ENCODE assay signal across 1 cellular context in the genomic region with DNA sequence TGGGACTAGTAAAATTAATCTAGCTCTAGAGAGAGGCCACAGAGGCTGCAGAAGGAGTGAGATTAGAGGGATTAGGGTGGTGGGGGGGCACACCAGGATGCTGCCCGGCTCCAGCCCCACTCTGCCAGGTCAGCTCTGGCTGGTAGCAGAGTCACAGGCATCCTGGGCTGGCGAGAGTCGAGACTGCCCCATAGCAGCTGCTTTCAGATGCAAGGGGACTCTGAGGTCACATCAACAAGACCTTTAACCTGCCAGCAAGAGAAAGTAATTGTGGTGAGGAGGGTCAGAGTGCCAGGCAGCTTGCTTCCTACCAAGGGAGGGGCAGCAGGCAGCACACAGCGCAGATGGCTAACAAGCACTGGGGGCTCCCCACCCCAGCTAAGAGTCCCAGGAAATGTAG.
TF ChIP-seq lines count a peak whose summit lies in the region.

No MANE protein-coding gene starts in this region.

TF ChIP-seq in HepG2, 621 proteins besides CTCF, POLR2A, EP300 and RAD21 (continued from another document and continues in another):
- TF ChIP-seq, protein P1, sequence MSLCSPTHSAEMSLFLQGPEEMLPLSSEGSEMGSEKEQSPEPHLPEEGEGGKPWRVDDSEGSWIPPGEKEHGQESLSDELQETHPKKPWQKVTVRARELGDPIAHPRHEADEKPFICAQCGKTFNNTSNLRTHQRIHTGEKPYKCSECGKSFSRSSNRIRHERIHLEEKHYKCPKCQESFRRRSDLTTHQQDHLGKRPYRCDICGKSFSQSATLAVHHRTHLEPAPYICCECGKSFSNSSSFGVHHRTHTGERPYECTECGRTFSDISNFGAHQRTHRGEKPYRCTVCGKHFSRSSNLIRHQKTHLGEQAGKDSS (CRISPR knock-in tag; IDR thresholded peaks at IDR 0.05; ENCODE audit: borderline replicate concordance, low read depth), result no peak
- TF ChIP-seq NFKBIZ (CRISPR knock-in tag; IDR thresholded peaks at IDR 0.05) (no peak), ZIK1 (CRISPR knock-in tag; IDR thresholded peaks at IDR 0.05; ENCODE audit: borderline replicate concordance, low read depth) (no peak), SMYD3 (CRISPR knock-in tag; IDR thresholded peaks at IDR 0.05) (no peak), ZNF121 (CRISPR knock-in tag; IDR thresholded peaks at IDR 0.05) (no peak), AKAP8 (CRISPR knock-in tag; IDR thresholded peaks at IDR 0.05) (no peak), NR2C2 (CRISPR knock-in tag; IDR thresholded peaks at IDR 0.05; ENCODE audit: borderline replicate concordance) (peak; percentile 41; the same call in 1 of the 2 replicates), ZNF879 (CRISPR knock-in tag; IDR thresholded peaks at IDR 0.05) (no peak), RBM22 (optimal IDR thresholded peaks at IDR 0.05; ENCODE audit: low read length) (no peak), NFIB (CRISPR knock-in tag; IDR thresholded peaks at IDR 0.05; ENCODE audit: borderline replicate concordance) (no peak), KDM3A (CRISPR knock-in tag; IDR thresholded peaks at IDR 0.05; ENCODE audit: low read depth) (no peak), MAFG (CRISPR knock-in tag; IDR thresholded peaks at IDR 0.05) (no peak), MLLT10 (CRISPR knock-in tag; IDR thresholded peaks at IDR 0.05) (no peak), CEBPG (CRISPR knock-in tag; IDR thresholded peaks at IDR 0.05) (peak; percentile 19; the same call in 1 of the 2 replicates), MAF1 (CRISPR knock-in tag; IDR thresholded peaks at IDR 0.05; ENCODE audit: borderline replicate concordance) (no peak), ZNF720 (CRISPR knock-in tag; IDR thresholded peaks at IDR 0.05) (no peak), ZNF251 (CRISPR knock-in tag; IDR thresholded peaks at IDR 0.05) (no peak), ZNF329 (CRISPR knock-in tag; IDR thresholded peaks at IDR 0.05; ENCODE audit: low read depth) (no peak), ZBTB20 (CRISPR knock-in tag; IDR thresholded peaks at IDR 0.05; ENCODE audit: borderline replicate concordance, low read depth) (no peak), ZNF136 (CRISPR knock-in tag; IDR thresholded peaks at IDR 0.05; ENCODE audit: low read depth) (no peak), AGO1 (IDR thresholded peaks at IDR 0.05; ENCODE audit: low read depth, low read length, poor library complexity, severe bottlenecking) (no peak), HOXA3 (CRISPR knock-in tag; IDR thresholded peaks at IDR 0.05) (peak; percentile 46; the same call in 1 of the 2 replicates), ZMYM2 (CRISPR knock-in tag; IDR thresholded peaks at IDR 0.05) (no peak), LCORL (IDR thresholded peaks at IDR 0.05) (no peak), LCORL (CRISPR knock-in tag; IDR thresholded peaks at IDR 0.05) (peak; percentile 40; the same call in 1 of the 2 replicates), ZNF562 (CRISPR knock-in tag; IDR thresholded peaks at IDR 0.05; ENCODE audit: borderline replicate concordance) (no peak), SCMH1 (CRISPR knock-in tag; IDR thresholded peaks at IDR 0.05; ENCODE audit: borderline replicate concordance) (no peak), CENPT (CRISPR knock-in tag; IDR thresholded peaks at IDR 0.05; ENCODE audit: low read depth) (no peak), ADNP (CRISPR knock-in tag; IDR thresholded peaks at IDR 0.05) (no peak), MIXL1 (CRISPR knock-in tag; IDR thresholded peaks at IDR 0.05) (no peak), ARNTL (CRISPR knock-in tag; IDR thresholded peaks at IDR 0.05) (no peak), ZNF724P (CRISPR knock-in tag; IDR thresholded peaks at IDR 0.05; ENCODE audit: borderline replicate concordance) (no peak), ZNF17 (CRISPR knock-in tag; IDR thresholded peaks at IDR 0.05) (no peak), HNRNPL (IDR thresholded peaks at IDR 0.05; ENCODE audit: low read depth, low read length) (0 out of 2 replicates have a peak, but pooled peaks have one; percentile 37), ZNF878 (CRISPR knock-in tag; IDR thresholded peaks at IDR 0.05) (no peak), RFX5 (IDR thresholded peaks at IDR 0.05; ENCODE audit: low read depth, low read length) (no peak), KDM6A (CRISPR knock-in tag; IDR thresholded peaks at IDR 0.05; ENCODE audit: low read depth) (no peak), ZNF564 (CRISPR knock-in tag; IDR thresholded peaks at IDR 0.05) (no peak), SP4 (CRISPR knock-in tag; IDR thresholded peaks at IDR 0.05) (no peak), ZNF235 (CRISPR knock-in tag; IDR thresholded peaks at IDR 0.05; ENCODE audit: borderline replicate concordance) (no peak)
- TF ChIP-seq, protein P2, sequence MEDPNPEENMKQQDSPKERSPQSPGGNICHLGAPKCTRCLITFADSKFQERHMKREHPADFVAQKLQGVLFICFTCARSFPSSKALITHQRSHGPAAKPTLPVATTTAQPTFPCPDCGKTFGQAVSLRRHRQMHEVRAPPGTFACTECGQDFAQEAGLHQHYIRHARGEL (CRISPR knock-in tag; IDR thresholded peaks at IDR 0.05), result no peak
- TF ChIP-seq, protein P3, sequence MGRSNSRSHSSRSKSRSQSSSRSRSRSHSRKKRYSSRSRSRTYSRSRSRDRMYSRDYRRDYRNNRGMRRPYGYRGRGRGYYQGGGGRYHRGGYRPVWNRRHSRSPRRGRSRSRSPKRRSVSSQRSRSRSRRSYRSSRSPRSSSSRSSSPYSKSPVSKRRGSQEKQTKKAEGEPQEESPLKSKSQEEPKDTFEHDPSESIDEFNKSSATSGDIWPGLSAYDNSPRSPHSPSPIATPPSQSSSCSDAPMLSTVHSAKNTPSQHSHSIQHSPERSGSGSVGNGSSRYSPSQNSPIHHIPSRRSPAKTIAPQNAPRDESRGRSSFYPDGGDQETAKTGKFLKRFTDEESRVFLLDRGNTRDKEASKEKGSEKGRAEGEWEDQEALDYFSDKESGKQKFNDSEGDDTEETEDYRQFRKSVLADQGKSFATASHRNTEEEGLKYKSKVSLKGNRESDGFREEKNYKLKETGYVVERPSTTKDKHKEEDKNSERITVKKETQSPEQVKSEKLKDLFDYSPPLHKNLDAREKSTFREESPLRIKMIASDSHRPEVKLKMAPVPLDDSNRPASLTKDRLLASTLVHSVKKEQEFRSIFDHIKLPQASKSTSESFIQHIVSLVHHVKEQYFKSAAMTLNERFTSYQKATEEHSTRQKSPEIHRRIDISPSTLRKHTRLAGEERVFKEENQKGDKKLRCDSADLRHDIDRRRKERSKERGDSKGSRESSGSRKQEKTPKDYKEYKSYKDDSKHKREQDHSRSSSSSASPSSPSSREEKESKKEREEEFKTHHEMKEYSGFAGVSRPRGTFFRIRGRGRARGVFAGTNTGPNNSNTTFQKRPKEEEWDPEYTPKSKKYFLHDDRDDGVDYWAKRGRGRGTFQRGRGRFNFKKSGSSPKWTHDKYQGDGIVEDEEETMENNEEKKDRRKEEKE (IDR thresholded peaks at IDR 0.05), result no peak
- TF ChIP-seq, protein P4, sequence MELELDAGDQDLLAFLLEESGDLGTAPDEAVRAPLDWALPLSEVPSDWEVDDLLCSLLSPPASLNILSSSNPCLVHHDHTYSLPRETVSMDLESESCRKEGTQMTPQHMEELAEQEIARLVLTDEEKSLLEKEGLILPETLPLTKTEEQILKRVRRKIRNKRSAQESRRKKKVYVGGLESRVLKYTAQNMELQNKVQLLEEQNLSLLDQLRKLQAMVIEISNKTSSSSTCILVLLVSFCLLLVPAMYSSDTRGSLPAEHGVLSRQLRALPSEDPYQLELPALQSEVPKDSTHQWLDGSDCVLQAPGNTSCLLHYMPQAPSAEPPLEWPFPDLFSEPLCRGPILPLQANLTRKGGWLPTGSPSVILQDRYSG (CRISPR knock-in tag; IDR thresholded peaks at IDR 0.05), result no peak
- TF ChIP-seq, protein P5, sequence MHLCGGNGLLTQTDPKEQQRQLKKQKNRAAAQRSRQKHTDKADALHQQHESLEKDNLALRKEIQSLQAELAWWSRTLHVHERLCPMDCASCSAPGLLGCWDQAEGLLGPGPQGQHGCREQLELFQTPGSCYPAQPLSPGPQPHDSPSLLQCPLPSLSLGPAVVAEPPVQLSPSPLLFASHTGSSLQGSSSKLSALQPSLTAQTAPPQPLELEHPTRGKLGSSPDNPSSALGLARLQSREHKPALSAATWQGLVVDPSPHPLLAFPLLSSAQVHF (CRISPR knock-in tag; IDR thresholded peaks at IDR 0.05), result no peak
- TF ChIP-seq, protein P6, sequence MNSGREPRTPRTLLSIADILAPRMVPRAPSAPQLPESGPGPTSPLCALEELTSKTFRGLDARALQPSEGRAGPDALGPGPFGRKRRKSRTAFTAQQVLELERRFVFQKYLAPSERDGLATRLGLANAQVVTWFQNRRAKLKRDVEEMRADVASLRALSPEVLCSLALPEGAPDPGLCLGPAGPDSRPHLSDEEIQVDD (CRISPR knock-in tag; IDR thresholded peaks at IDR 0.05; ENCODE audit: borderline replicate concordance), result no peak
- TF ChIP-seq, protein P7, sequence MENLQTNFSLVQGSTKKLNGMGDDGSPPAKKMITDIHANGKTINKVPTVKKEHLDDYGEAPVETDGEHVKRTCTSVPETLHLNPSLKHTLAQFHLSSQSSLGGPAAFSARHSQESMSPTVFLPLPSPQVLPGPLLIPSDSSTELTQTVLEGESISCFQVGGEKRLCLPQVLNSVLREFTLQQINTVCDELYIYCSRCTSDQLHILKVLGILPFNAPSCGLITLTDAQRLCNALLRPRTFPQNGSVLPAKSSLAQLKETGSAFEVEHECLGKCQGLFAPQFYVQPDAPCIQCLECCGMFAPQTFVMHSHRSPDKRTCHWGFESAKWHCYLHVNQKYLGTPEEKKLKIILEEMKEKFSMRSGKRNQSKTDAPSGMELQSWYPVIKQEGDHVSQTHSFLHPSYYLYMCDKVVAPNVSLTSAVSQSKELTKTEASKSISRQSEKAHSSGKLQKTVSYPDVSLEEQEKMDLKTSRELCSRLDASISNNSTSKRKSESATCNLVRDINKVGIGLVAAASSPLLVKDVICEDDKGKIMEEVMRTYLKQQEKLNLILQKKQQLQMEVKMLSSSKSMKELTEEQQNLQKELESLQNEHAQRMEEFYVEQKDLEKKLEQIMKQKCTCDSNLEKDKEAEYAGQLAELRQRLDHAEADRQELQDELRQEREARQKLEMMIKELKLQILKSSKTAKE (CRISPR knock-in tag; IDR thresholded peaks at IDR 0.05; ENCODE audit: borderline replicate concordance), result peak; percentile 38; the same call in 1 of the 2 replicates
- TF ChIP-seq, protein P8, sequence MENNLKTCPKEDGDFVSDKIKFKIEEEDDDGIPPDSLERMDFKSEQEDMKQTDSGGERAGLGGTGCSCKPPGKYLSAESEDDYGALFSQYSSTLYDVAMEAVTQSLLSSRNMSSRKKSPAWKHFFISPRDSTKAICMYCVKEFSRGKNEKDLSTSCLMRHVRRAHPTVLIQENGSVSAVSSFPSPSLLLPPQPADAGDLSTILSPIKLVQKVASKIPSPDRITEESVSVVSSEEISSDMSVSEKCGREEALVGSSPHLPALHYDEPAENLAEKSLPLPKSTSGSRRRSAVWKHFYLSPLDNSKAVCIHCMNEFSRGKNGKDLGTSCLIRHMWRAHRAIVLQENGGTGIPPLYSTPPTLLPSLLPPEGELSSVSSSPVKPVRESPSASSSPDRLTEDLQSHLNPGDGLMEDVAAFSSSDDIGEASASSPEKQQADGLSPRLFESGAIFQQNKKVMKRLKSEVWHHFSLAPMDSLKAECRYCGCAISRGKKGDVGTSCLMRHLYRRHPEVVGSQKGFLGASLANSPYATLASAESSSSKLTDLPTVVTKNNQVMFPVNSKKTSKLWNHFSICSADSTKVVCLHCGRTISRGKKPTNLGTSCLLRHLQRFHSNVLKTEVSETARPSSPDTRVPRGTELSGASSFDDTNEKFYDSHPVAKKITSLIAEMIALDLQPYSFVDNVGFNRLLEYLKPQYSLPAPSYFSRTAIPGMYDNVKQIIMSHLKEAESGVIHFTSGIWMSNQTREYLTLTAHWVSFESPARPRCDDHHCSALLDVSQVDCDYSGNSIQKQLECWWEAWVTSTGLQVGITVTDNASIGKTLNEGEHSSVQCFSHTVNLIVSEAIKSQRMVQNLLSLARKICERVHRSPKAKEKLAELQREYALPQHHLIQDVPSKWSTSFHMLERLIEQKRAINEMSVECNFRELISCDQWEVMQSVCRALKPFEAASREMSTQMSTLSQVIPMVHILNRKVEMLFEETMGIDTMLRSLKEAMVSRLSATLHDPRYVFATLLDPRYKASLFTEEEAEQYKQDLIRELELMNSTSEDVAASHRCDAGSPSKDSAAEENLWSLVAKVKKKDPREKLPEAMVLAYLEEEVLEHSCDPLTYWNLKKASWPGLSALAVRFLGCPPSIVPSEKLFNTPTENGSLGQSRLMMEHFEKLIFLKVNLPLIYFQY (CRISPR knock-in tag; IDR thresholded peaks at IDR 0.05; ENCODE audit: borderline replicate concordance), result no peak
- TF ChIP-seq, protein P9, sequence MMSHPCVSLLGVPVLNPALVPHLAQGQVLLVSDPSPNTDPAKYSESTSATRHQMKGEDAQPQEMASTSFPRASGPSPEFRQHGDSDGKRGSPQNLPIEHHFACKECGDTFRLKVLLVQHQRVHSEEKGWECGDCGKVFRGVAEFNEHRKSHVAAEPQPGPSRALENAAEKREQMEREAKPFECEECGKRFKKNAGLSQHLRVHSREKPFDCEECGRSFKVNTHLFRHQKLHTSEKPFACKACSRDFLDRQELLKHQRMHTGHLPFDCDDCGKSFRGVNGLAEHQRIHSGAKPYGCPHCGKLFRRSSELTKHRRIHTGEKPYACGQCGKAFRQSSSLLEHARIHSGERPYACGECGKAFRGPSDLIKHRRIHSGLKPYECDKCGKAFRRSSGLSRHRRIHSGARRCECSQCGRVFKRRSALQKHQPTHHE (CRISPR knock-in tag; IDR thresholded peaks at IDR 0.05; ENCODE audit: borderline replicate concordance), result no peak
- TF ChIP-seq, protein P10, sequence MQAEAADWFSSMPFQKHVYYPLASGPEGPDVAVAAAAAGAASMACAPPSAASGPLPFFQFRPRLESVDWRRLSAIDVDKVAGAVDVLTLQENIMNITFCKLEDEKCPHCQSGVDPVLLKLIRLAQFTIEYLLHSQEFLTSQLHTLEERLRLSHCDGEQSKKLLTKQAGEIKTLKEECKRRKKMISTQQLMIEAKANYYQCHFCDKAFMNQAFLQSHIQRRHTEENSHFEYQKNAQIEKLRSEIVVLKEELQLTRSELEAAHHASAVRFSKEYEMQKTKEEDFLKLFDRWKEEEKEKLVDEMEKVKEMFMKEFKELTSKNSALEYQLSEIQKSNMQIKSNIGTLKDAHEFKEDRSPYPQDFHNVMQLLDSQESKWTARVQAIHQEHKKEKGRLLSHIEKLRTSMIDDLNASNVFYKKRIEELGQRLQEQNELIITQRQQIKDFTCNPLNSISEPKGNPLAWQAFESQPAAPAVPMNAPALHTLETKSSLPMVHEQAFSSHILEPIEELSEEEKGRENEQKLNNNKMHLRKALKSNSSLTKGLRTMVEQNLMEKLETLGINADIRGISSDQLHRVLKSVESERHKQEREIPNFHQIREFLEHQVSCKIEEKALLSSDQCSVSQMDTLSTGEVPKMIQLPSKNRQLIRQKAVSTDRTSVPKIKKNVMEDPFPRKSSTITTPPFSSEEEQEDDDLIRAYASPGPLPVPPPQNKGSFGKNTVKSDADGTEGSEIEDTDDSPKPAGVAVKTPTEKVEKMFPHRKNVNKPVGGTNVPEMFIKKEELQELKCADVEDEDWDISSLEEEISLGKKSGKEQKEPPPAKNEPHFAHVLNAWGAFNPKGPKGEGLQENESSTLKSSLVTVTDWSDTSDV (CRISPR knock-in tag; IDR thresholded peaks at IDR 0.05), result no peak
- TF ChIP-seq, protein P11, sequence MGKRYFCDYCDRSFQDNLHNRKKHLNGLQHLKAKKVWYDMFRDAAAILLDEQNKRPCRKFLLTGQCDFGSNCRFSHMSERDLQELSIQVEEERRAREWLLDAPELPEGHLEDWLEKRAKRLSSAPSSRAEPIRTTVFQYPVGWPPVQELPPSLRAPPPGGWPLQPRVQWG (CRISPR knock-in tag; IDR thresholded peaks at IDR 0.05; ENCODE audit: borderline replicate concordance, low read depth), result no peak
